Comparison of ENCODE assay signal across 19 cellular contexts in the genomic region with DNA sequence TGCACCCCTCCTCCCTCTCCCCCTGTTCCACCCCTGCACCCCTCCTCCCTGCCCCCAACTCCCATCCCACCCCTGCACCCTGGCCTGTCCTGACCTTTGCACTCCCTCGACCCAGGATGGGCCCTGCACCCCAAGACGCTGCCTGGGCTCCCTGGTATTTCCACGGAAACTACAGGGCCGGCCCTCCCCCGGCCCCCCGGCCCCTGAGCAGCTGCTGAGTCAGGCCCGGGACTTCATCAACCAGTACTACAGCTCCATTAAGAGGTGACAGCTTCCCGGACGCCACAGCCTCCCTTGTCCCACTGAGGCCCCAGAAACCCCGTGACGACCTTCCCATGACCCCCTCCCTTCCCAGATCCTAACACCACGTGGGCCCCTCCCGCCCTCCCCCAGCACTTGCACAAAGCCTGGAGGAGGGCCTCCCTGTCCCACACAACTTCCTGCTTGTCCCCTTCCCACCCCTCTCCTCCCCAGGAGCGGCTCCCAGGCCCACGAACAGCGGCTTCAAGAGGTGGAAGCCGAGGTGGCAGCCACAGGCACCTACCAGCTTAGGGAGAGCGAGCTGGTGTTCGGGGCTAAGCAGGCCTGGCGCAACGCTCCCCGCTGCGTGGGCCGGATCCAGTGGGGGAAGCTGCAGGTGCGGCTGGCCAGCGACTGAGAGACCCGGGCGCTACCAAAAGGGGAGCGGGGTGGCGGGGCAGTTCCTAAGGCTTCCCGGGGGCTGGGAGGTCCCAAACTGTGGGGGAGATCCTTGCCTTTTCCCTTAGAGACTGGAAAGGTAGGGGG. TPM values are rescaled to one million over a fixed set of nuclear protein-coding genes. Genes with fewer than 3 reads are reported as not detected.
DNase-seq lines count a peak whose midpoint lies in the region; ATAC-seq and TF ChIP-seq lines count a peak whose summit lies in the region.
"Had no signal": no experiment of that assay in that cellular context is flagged by ENCODE, and none has a peak within 500 bp of the region (broad histone marks: within the 10 kb centered on the region; RNA-seq: fewer than 3 reads in every experiment).

No MANE protein-coding gene starts in this region.

- ATAC-seq in DND-41 (ENCODE audit: insufficient read depth, low read depth) (peak; percentile 15; the same call in 1 of the 3 replicates), right lobe of liver (peak; percentile 3 to 22 (median 18))
- ATAC-seq: activated naive CD8-positive, alpha-beta T cell treated with anti-CD3 and anti-CD28 coated beads, Interleukin-2, amount 50 U/mL, for 24 hours had no signal

- H2AFZ ChIP-seq in DND-41 (ENCODE audit: low read depth, low read length) (no peak overlapping the region), neural progenitor cell (replicated peaks) (no peak overlapping the region)

- no peak overlapping the region for H3K4me2 ChIP-seq in DND-41 (ENCODE audit: insufficient read depth, low read length)
- no peak overlapping the region for H3K4me2 ChIP-seq in neural progenitor cell

- H3K9me3 ChIP-seq in DND-41 (ENCODE audit: insufficient read depth, low read length, severe bottlenecking): no peaks in the 10 kb centered on the region
- H3K9me3 ChIP-seq in right lobe of liver: no peaks in the 10 kb centered on the region
- H3K9me3 ChIP-seq in neural progenitor cell (ENCODE audit: low read depth): no peaks in the 10 kb centered on the region
- H3K9me3 ChIP-seq: esophagus muscularis mucosa, neutrophil, suprapubic skin had no signal

- WGBS in right lobe of liver (ENCODE audit: insufficient coverage, low coverage, low lambda C conversion rate, missing lambda C conversion rate): 21% methylated on average over 14 of the region's 31 CpGs

- H3K4me1 ChIP-seq in DND-41 (ENCODE audit: insufficient read depth, low read length) (no peaks in the 10 kb centered on the region), right lobe of liver (no peaks in the 10 kb centered on the region), neural progenitor cell (peaks cover 31% of the 10 kb centered on the region)

- H3K27ac Mint-ChIP-seq in activated CD4-positive, alpha-beta T cell treated with anti-CD3 and anti-CD28 coated beads, Interleukin-2, amount 10 ng/mL, durations not matched to agents 24 days and 14 days: peak overlapping the region; percentile 62
- no peak overlapping the region for H3K27ac Mint-ChIP-seq in neural progenitor cell
- H3K27ac Mint-ChIP-seq: activated naive CD8-positive, alpha-beta T cell treated with anti-CD3 and anti-CD28 coated beads, Interleukin-2, amount 50 U/mL, for 24 hours; T-helper 1 cell treated with Interleukin-12 subunit alpha and Interleukin-12 subunit beta and Interleukin-4 antibody, amounts not matched to agents 30 μg/mL and 1 μg/mL, for 36 hours had no signal

- H3K27me3 Mint-ChIP-seq in activated CD4-positive, alpha-beta T cell treated with anti-CD3 and anti-CD28 coated beads, Interleukin-2, amount 10 ng/mL, durations not matched to agents 24 days and 14 days: no peaks in the 10 kb centered on the region
- H3K27me3 Mint-ChIP-seq in neural progenitor cell (ENCODE audit: insufficient read depth, low read depth): peaks cover 2% of the 10 kb centered on the region

- TF ChIP-seq POLR2A in right lobe of liver (IDR thresholded peaks at IDR 0.05): no peak

- intact Hi-C loops in activated CD4-positive, alpha-beta T cell treated with anti-CD3 and anti-CD28 coated beads, Interleukin-2, amount 10 ng/mL, durations not matched to agents 24 days and 14 days (cut with micrococcal nuclease): loop anchor here (2.0 kb wide), 1 partner anchor 14 kb away; no protein-coding TSS in a partner anchor
- intact Hi-C loops in right lobe of liver (cut with DNase I): no loop called here

- DNase-seq in activated CD4-positive, alpha-beta T cell treated with anti-CD3 and anti-CD28 coated beads, Interleukin-2, amount 10 ng/mL, durations not matched to agents 24 days and 14 days: no peak
- no peak for DNase-seq in activated CD4-positive, alpha-beta T cell treated with anti-CD3 and anti-CD28 coated beads, Interleukin-2, amount 50 U/mL, for 1 hour
- DNase-seq in DND-41 (no peak), OCI-M1 (lab: John Stamatoyannopoulos, UW) (peak; percentile 30), right lobe of liver (peak in 1 of 3 donors; percentile 43), NCI-H446 treated with DMSO at 0.1 percent for 48 hours (lab: John Stamatoyannopoulos, UW) (no peak), neural progenitor cell (ENCODE audit: low spot score) (no peak), MV-4-11 (lab: John Stamatoyannopoulos, UW) (no peak)
- DNase-seq: activated naive CD8-positive, alpha-beta T cell treated with anti-CD3 and anti-CD28 coated beads, Interleukin-2, amount 50 U/mL, for 24 hours; activated T-cell treated with anti-CD3 and anti-CD28 coated beads for 4 hours; glutamatergic neuron; NCI-H1694 treated with DMSO at 0.1 percent for 48 hours; NCI-H345; stimulated activated CD4-positive, alpha-beta T cell treated with anti-CD3 and anti-CD28 coated beads, Interleukin-1b, Interleukin-23, amount 100 ng/mL, for 48 hours had no signal

- H3K79me2 ChIP-seq in DND-41 (ENCODE audit: insufficient read depth, low read length) (no peaks in the 10 kb centered on the region), neural progenitor cell (ENCODE audit: low read depth) (no peaks in the 10 kb centered on the region)

- H4K20me1 ChIP-seq in DND-41 (ENCODE audit: insufficient read depth, low read length) (no peaks in the 10 kb centered on the region; the same call in 1 of the 2 replicates), neural progenitor cell (ENCODE audit: low read depth) (no peaks in the 10 kb centered on the region)

- H3K27ac ChIP-seq in DND-41 (ENCODE audit: low read length) (no peak overlapping the region), right lobe of liver (no peak overlapping the region), neural progenitor cell (no peak overlapping the region)
- H3K27ac ChIP-seq: esophagus muscularis mucosa, neutrophil, suprapubic skin had no signal

- H3K9ac ChIP-seq in DND-41 (ENCODE audit: low read depth, low read length) (no peak overlapping the region), neural progenitor cell (no peak overlapping the region)

- H3K4me3 ChIP-seq in DND-41 (ENCODE audit: low read depth in 1 of 2, low read length in 2 of 2) (no peak overlapping the region), right lobe of liver (no peak overlapping the region), neural progenitor cell (no peak overlapping the region)
- H3K4me3 ChIP-seq: suprapubic skin had no signal

- H3K36me3 Mint-ChIP-seq in activated CD4-positive, alpha-beta T cell treated with anti-CD3 and anti-CD28 coated beads, Interleukin-2, amount 10 ng/mL, durations not matched to agents 24 days and 14 days (ENCODE audit: low read depth): no peaks in the 10 kb centered on the region
- H3K36me3 Mint-ChIP-seq in neural progenitor cell: no peaks in the 10 kb centered on the region

- peak overlapping the region; percentile 35 for H3K4me3 Mint-ChIP-seq in activated CD4-positive, alpha-beta T cell treated with anti-CD3 and anti-CD28 coated beads, Interleukin-2, amount 10 ng/mL, durations not matched to agents 24 days and 14 days
- H3K4me3 Mint-ChIP-seq in neural progenitor cell: no peak overlapping the region
- H3K4me3 Mint-ChIP-seq: activated naive CD8-positive, alpha-beta T cell treated with anti-CD3 and anti-CD28 coated beads, Interleukin-2, amount 50 U/mL, for 24 hours; T-helper 1 cell treated with Interleukin-12 subunit alpha and Interleukin-12 subunit beta and Interleukin-4 antibody, amounts not matched to agents 30 μg/mL and 1 μg/mL, for 36 hours had no signal

- peaks cover 13% of the 10 kb centered on the region for H3K4me1 Mint-ChIP-seq in activated CD4-positive, alpha-beta T cell treated with anti-CD3 and anti-CD28 coated beads, Interleukin-2, amount 10 ng/mL, durations not matched to agents 24 days and 14 days
- H3K4me1 Mint-ChIP-seq in neural progenitor cell: peaks cover 20% of the 10 kb centered on the region

- no peak for TF ChIP-seq CTCF in DND-41 (IDR thresholded peaks at IDR 0.05; ENCODE audit: borderline replicate concordance, extremely low read depth, low read length, poor library complexity, severe bottlenecking)
- no peak for TF ChIP-seq CTCF in right lobe of liver (IDR thresholded peaks at IDR 0.05)
- no peak for TF ChIP-seq CTCF in neural progenitor cell (IDR thresholded peaks at IDR 0.05)

- no peaks in the 10 kb centered on the region for H3K9me3 Mint-ChIP-seq in activated CD4-positive, alpha-beta T cell treated with anti-CD3 and anti-CD28 coated beads, Interleukin-2, amount 10 ng/mL, durations not matched to agents 24 days and 14 days
- H3K9me3 Mint-ChIP-seq in neural progenitor cell: peaks cover 2% of the 10 kb centered on the region
- H3K9me3 Mint-ChIP-seq: activated naive CD8-positive, alpha-beta T cell treated with anti-CD3 and anti-CD28 coated beads, Interleukin-2, amount 50 U/mL, for 24 hours; T-helper 1 cell treated with Interleukin-12 subunit alpha and Interleukin-12 subunit beta and Interleukin-4 antibody, amounts not matched to agents 30 μg/mL and 1 μg/mL, for 36 hours had no signal

- H3K36me3 ChIP-seq in DND-41 (ENCODE audit: insufficient read depth, low read length): no peaks in the 10 kb centered on the region
- no peaks in the 10 kb centered on the region for H3K36me3 ChIP-seq in right lobe of liver
- H3K36me3 ChIP-seq in neural progenitor cell: no peaks in the 10 kb centered on the region
- H3K36me3 ChIP-seq: neutrophil, suprapubic skin had no signal

- peaks cover 17% of the 10 kb centered on the region for H3F3A ChIP-seq in neural progenitor cell (ENCODE audit: low read depth)

- H3K27me3 ChIP-seq in DND-41 (ENCODE audit: insufficient read depth, low read length, poor library complexity) (no peaks in the 10 kb centered on the region), right lobe of liver (no peaks in the 10 kb centered on the region), neural progenitor cell (no peaks in the 10 kb centered on the region)

RNA-seq across cellular contexts. Expression of a gene that starts 5.7 kb away (rescaled TPM):
- total RNA-seq in activated CD4-positive, alpha-beta T cell treated with anti-CD3 and anti-CD28 coated beads, Interleukin-2, amount 10 ng/mL, durations not matched to agents 24 days and 14 days: 14.3 and 15.7 TPM in 2 replicates
- 1 to 10 TPM; 2.4 to 9.2 (median 5.0) TPM for total RNA-seq in right lobe of liver
- total RNA-seq in neural progenitor cell (ENCODE audit: low replicate concordance): 1.3 and 11.0 TPM in 2 replicates

RNA-seq across cellular contexts. Expression of a gene that starts 18.4 kb away (rescaled TPM):
- 0.36 and 0.37 TPM in 2 replicates for total RNA-seq in activated CD4-positive, alpha-beta T cell treated with anti-CD3 and anti-CD28 coated beads, Interleukin-2, amount 10 ng/mL, durations not matched to agents 24 days and 14 days
- total RNA-seq in right lobe of liver: under 1 TPM in 5 of 6 experiments, not detected in 1; 0.11 to 0.69 (median 0.18) TPM
- total RNA-seq in neural progenitor cell (ENCODE audit: low replicate concordance): 2.6 and 11.1 TPM in 2 replicates

RNA-seq across cellular contexts. Expression of a gene that starts 27.8 kb away (rescaled TPM):
- 7.3 and 7.5 TPM in 2 replicates for total RNA-seq in activated CD4-positive, alpha-beta T cell treated with anti-CD3 and anti-CD28 coated beads, Interleukin-2, amount 10 ng/mL, durations not matched to agents 24 days and 14 days
- total RNA-seq in right lobe of liver (under 1 TPM in 1 of 6 experiments, not detected in 5; 0.40 TPM), neural progenitor cell (ENCODE audit: low replicate concordance) (0.43 and 1.8 TPM in 2 replicates)
- total RNA-seq: HT1080 had no signal

RNA-seq across cellular contexts. Expression of a gene that starts 31.8 kb away (rescaled TPM):
- total RNA-seq in activated CD4-positive, alpha-beta T cell treated with anti-CD3 and anti-CD28 coated beads, Interleukin-2, amount 10 ng/mL, durations not matched to agents 24 days and 14 days: 56.4 and 57.4 TPM in 2 replicates
- 10 to 100 TPM; 22.3 to 33.8 (median 26.8) TPM for total RNA-seq in right lobe of liver
- total RNA-seq in neural progenitor cell (ENCODE audit: low replicate concordance): 7.9 and 19.9 TPM in 2 replicates

RNA-seq across cellular contexts. Expression of a gene that starts 51.8 kb away (rescaled TPM):
- total RNA-seq in activated CD4-positive, alpha-beta T cell treated with anti-CD3 and anti-CD28 coated beads, Interleukin-2, amount 10 ng/mL, durations not matched to agents 24 days and 14 days: 3.5 and 4.0 TPM in 2 replicates
- total RNA-seq in right lobe of liver: 1 to 10 TPM in 5 of 6 experiments, under 1 TPM in 1; 0.53 to 1.2 (median 1.2) TPM
- total RNA-seq in neural progenitor cell (ENCODE audit: low replicate concordance): 1.6 TPM in 1 of 2 replicates, not detected in the other
